Comparison of ENCODE assay signal across 9 cellular contexts in genomic region chr11:45885921-45886721, GRCh38. TPM values are rescaled to one million over a fixed set of nuclear protein-coding genes. Genes with fewer than 3 reads are reported as not detected.
DNase-seq lines count a peak whose midpoint lies in the region; ATAC-seq, FAIRE-seq and TF ChIP-seq lines count a peak whose summit lies in the region.
"Had no signal": no experiment of that assay in that cellular context is flagged by ENCODE, and none has a peak within 500 bp of the region (broad histone marks: within the 10 kb centered on the region; RNA-seq: fewer than 3 reads in every experiment).

No MANE protein-coding gene starts in this region.

- ATAC-seq in activated naive CD8-positive, alpha-beta T cell treated with anti-CD3 and anti-CD28 coated beads, Interleukin-2, amount 10 ng/mL, durations not matched to agents 7 days and 5 days (ENCODE audit: low read depth) = no peak
- ATAC-seq in upper lobe of left lung (ENCODE audit: low FRiP score in 2 of 2) (peak in 1 of 2 donors; percentile 12), HG02623 (IDR thresholded peaks at IDR 0.05; ENCODE audit: unreplicated experiment) (no peak), body of pancreas (no peak)

- no peak for DNase-seq in activated naive CD8-positive, alpha-beta T cell treated with anti-CD3 and anti-CD28 coated beads, Interleukin-2, amount 10 ng/mL, durations not matched to agents 7 days and 5 days
- DNase-seq in activated naive CD8-positive, alpha-beta T cell treated with anti-CD3 and anti-CD28 coated beads for 36 hours = no peak
- DNase-seq in astrocyte (ENCODE audit: low read depth) = no peak
- peak; percentile 46 for DNase-seq in left kidney (ENCODE audit: low read depth, low spot score)
- DNase-seq in upper lobe of left lung = peak in 1 of 2 donors; percentile 80
- no peak for DNase-seq in cerebellum (ENCODE audit: low spot score)
- no peak for DNase-seq in body of pancreas

- H3K36me3 Mint-ChIP-seq in activated naive CD8-positive, alpha-beta T cell treated with anti-CD3 and anti-CD28 coated beads, Interleukin-2, amount 10 ng/mL, durations not matched to agents 7 days and 5 days = no peaks in the 10 kb centered on the region
- H3K36me3 Mint-ChIP-seq in activated naive CD8-positive, alpha-beta T cell treated with anti-CD3 and anti-CD28 coated beads for 36 hours = peaks cover 6% of the 10 kb centered on the region
- H3K36me3 Mint-ChIP-seq in astrocyte (ENCODE audit: low read depth, unreplicated experiment) = peaks cover 13% of the 10 kb centered on the region

- TF ChIP-seq POLR2A in upper lobe of left lung (IDR thresholded peaks at IDR 0.05) (no peak), body of pancreas (IDR thresholded peaks at IDR 0.05) (no peak)

- peak overlapping the region; percentile 10 for H3K4me3 Mint-ChIP-seq in activated naive CD8-positive, alpha-beta T cell treated with anti-CD3 and anti-CD28 coated beads, Interleukin-2, amount 10 ng/mL, durations not matched to agents 7 days and 5 days
- no peak overlapping the region for H3K4me3 Mint-ChIP-seq in activated naive CD8-positive, alpha-beta T cell treated with anti-CD3 and anti-CD28 coated beads for 36 hours
- H3K4me3 Mint-ChIP-seq in astrocyte (ENCODE audit: unreplicated experiment) = peak overlapping the region; percentile 57

- H3K9ac ChIP-seq in astrocyte (ENCODE audit: low read length) = no peak overlapping the region

- no peak for FAIRE-seq in astrocyte (lab: Jason Lieb, UNC)

- H4K20me1 ChIP-seq in astrocyte (ENCODE audit: insufficient read depth, low read length) = peaks cover 29% of the 10 kb centered on the region

- H3K27me3 Mint-ChIP-seq in activated naive CD8-positive, alpha-beta T cell treated with anti-CD3 and anti-CD28 coated beads, Interleukin-2, amount 10 ng/mL, durations not matched to agents 7 days and 5 days = peaks cover 7% of the 10 kb centered on the region
- H3K27me3 Mint-ChIP-seq in activated naive CD8-positive, alpha-beta T cell treated with anti-CD3 and anti-CD28 coated beads for 36 hours = peaks cover 3% of the 10 kb centered on the region
- peaks cover 24% of the 10 kb centered on the region for H3K27me3 Mint-ChIP-seq in astrocyte (ENCODE audit: low read depth, unreplicated experiment)

- TF ChIP-seq CTCF in astrocyte (IDR thresholded peaks at IDR 0.05; ENCODE audit: insufficient read depth, low read depth, low read length) (no peak), upper lobe of left lung (IDR thresholded peaks at IDR 0.05) (no peak), body of pancreas (IDR thresholded peaks at IDR 0.05) (no peak)

- no peak overlapping the region for H3K27ac ChIP-seq in astrocyte (ENCODE audit: low read depth, low read length)
- no peak overlapping the region for H3K27ac ChIP-seq in upper lobe of left lung
- peak overlapping the region in 1 of 4 donors; percentile 24 for H3K27ac ChIP-seq in body of pancreas

- no peaks in the 10 kb centered on the region for H3K79me2 ChIP-seq in astrocyte (ENCODE audit: insufficient read depth, low read length)

- H3K27ac Mint-ChIP-seq in activated naive CD8-positive, alpha-beta T cell treated with anti-CD3 and anti-CD28 coated beads, Interleukin-2, amount 10 ng/mL, durations not matched to agents 7 days and 5 days = no peak overlapping the region
- no peak overlapping the region for H3K27ac Mint-ChIP-seq in activated naive CD8-positive, alpha-beta T cell treated with anti-CD3 and anti-CD28 coated beads for 36 hours
- H3K27ac Mint-ChIP-seq in astrocyte (ENCODE audit: unreplicated experiment) = no peak overlapping the region

- intact Hi-C loops in body of pancreas (cut with DNase I) = no loop called here

- H3K4me3 ChIP-seq in astrocyte (ENCODE audit: insufficient read depth, low read depth, low read length) (peak overlapping the region; percentile 48), upper lobe of left lung (peak overlapping the region in 3 of 4 donors; percentile 58 to 67 (median 61)), body of pancreas (peak overlapping the region in 1 of 2 donors; percentile 49)

- H3K27me3 ChIP-seq in astrocyte (ENCODE audit: insufficient read depth, low read length) = peaks cover 4% of the 10 kb centered on the region
- H3K27me3 ChIP-seq in upper lobe of left lung = peaks cover 0 to 5% (median 0%) of the 10 kb centered on the region in 4 donors
- no peaks in the 10 kb centered on the region for H3K27me3 ChIP-seq in body of pancreas

- no peaks in the 10 kb centered on the region for H3K9me3 Mint-ChIP-seq in activated naive CD8-positive, alpha-beta T cell treated with anti-CD3 and anti-CD28 coated beads, Interleukin-2, amount 10 ng/mL, durations not matched to agents 7 days and 5 days
- no peaks in the 10 kb centered on the region for H3K9me3 Mint-ChIP-seq in activated naive CD8-positive, alpha-beta T cell treated with anti-CD3 and anti-CD28 coated beads for 36 hours
- H3K9me3 Mint-ChIP-seq in astrocyte (ENCODE audit: unreplicated experiment) = no peaks in the 10 kb centered on the region

- H3K9me3 ChIP-seq in astrocyte (ENCODE audit: insufficient read depth, low read depth, low read length) = no peaks in the 10 kb centered on the region
- H3K9me3 ChIP-seq in upper lobe of left lung = no peaks in the 10 kb centered on the region
- H3K9me3 ChIP-seq in body of pancreas = no peaks in the 10 kb centered on the region

- H2AFZ ChIP-seq in astrocyte (ENCODE audit: low read depth, low read length) = peak overlapping the region; percentile 34

- no peak for TF ChIP-seq EP300 in upper lobe of left lung (IDR thresholded peaks at IDR 0.05)

- peaks cover 4% of the 10 kb centered on the region for H3K4me1 Mint-ChIP-seq in activated naive CD8-positive, alpha-beta T cell treated with anti-CD3 and anti-CD28 coated beads, Interleukin-2, amount 10 ng/mL, durations not matched to agents 7 days and 5 days
- H3K4me1 Mint-ChIP-seq in activated naive CD8-positive, alpha-beta T cell treated with anti-CD3 and anti-CD28 coated beads for 36 hours = peaks cover 7% of the 10 kb centered on the region
- H3K4me1 Mint-ChIP-seq in astrocyte (ENCODE audit: low read depth, unreplicated experiment) = peaks cover 11% of the 10 kb centered on the region

- WGBS in upper lobe of left lung, 2 donors = 31 to 40% methylated on average over 1 to 29 of the region's 43 CpGs
- 32 to 37% methylated on average over 9 to 29 of the region's 43 CpGs for WGBS in body of pancreas, 2 donors

- H3K36me3 ChIP-seq in astrocyte (ENCODE audit: insufficient read depth, low read length) (peaks cover under 1% of the 10 kb centered on the region), upper lobe of left lung (peaks cover 2 to 17% (median 15%) of the 10 kb centered on the region in 4 donors), body of pancreas (replicated peaks in 1 of 2; ENCODE audit: insufficient read depth in 1 of 2, low read depth in 2 of 2) (peaks cover 0 to 6% of the 10 kb centered on the region in 2 donors)

- POLR2A ChIA-PET in activated naive CD8-positive, alpha-beta T cell treated with anti-CD3 and anti-CD28 coated beads, Interleukin-2, amount 10 ng/mL, durations not matched to agents 7 days and 5 days (lab: Charles Lee) = no interaction called here

- peak overlapping the region; percentile 83 for H3K4me2 ChIP-seq in astrocyte (ENCODE audit: low read length)

- peaks cover 4% of the 10 kb centered on the region for H3K4me1 ChIP-seq in astrocyte (ENCODE audit: insufficient read depth, low read length)
- H3K4me1 ChIP-seq in upper lobe of left lung = peaks cover 5 to 12% (median 8%) of the 10 kb centered on the region in 4 donors
- peaks cover 11% of the 10 kb centered on the region for H3K4me1 ChIP-seq in body of pancreas

RNA-seq across cellular contexts. Expression of gene MAPK8IP1, which starts 0.7 kb away (rescaled TPM):
- under 1 TPM; 0.85 to 0.86 TPM for total RNA-seq in activated naive CD8-positive, alpha-beta T cell treated with anti-CD3 and anti-CD28 coated beads, Interleukin-2, amount 10 ng/mL, durations not matched to agents 7 days and 5 days
- under 1 TPM; 0.54 to 0.56 TPM for total RNA-seq in activated naive CD8-positive, alpha-beta T cell treated with anti-CD3 and anti-CD28 coated beads for 36 hours
- total RNA-seq in astrocyte = 13.3 and 14.7 TPM in 2 replicates
- 10 to 100 TPM in 1 of 6 donors, 1 to 10 TPM in 5; 2.1 to 16.0 (median 8.7) TPM for total RNA-seq in upper lobe of left lung
- total RNA-seq in cerebellum = 48.7 TPM
- 10 to 100 TPM; 23.7 to 32.4 TPM for total RNA-seq in body of pancreas

RNA-seq across cellular contexts. Expression of gene FREY1, which starts 20.9 kb away (rescaled TPM):
- total RNA-seq in activated naive CD8-positive, alpha-beta T cell treated with anti-CD3 and anti-CD28 coated beads, Interleukin-2, amount 10 ng/mL, durations not matched to agents 7 days and 5 days = 1 to 10 TPM; 3.9 TPM
- under 1 TPM; 0.60 to 0.80 TPM for total RNA-seq in activated naive CD8-positive, alpha-beta T cell treated with anti-CD3 and anti-CD28 coated beads for 36 hours
- total RNA-seq in astrocyte (0.79 and 1.5 TPM in 2 replicates), upper lobe of left lung (1 to 10 TPM in 3 of 6 donors, under 1 TPM in 1, not detected in 2; 0.60 to 3.2 (median 1.7) TPM), cerebellum (2.5 TPM), body of pancreas (1 to 10 TPM; 2.3 to 8.2 TPM)
- total RNA-seq: sciatic nerve had no signal

RNA-seq across cellular contexts. Expression of gene PEX16, which starts 31.6 kb away (rescaled TPM):
- total RNA-seq in activated naive CD8-positive, alpha-beta T cell treated with anti-CD3 and anti-CD28 coated beads, Interleukin-2, amount 10 ng/mL, durations not matched to agents 7 days and 5 days = 10 to 100 TPM; 49.4 to 61.5 TPM
- total RNA-seq in activated naive CD8-positive, alpha-beta T cell treated with anti-CD3 and anti-CD28 coated beads for 36 hours = 10 to 100 TPM; 34.8 to 43.5 TPM
- total RNA-seq in astrocyte = 25.8 and 25.9 TPM in 2 replicates
- total RNA-seq in upper lobe of left lung = 10 to 100 TPM; 22.9 to 43.0 (median 32.6) TPM
- 18.4 TPM for total RNA-seq in cerebellum
- 10 to 100 TPM; 29.1 to 41.5 TPM for total RNA-seq in body of pancreas

RNA-seq across cellular contexts. Expression of gene LARGE2, which starts 36.3 kb away (rescaled TPM):
- 1 to 10 TPM; 2.5 to 2.7 TPM for total RNA-seq in activated naive CD8-positive, alpha-beta T cell treated with anti-CD3 and anti-CD28 coated beads, Interleukin-2, amount 10 ng/mL, durations not matched to agents 7 days and 5 days
- total RNA-seq in activated naive CD8-positive, alpha-beta T cell treated with anti-CD3 and anti-CD28 coated beads for 36 hours = 1 to 10 TPM; 1.2 to 1.5 TPM
- total RNA-seq in astrocyte = 0.36 and 1.1 TPM in 2 replicates
- 10 to 100 TPM in 1 of 6 donors, 1 to 10 TPM in 5; 4.3 to 10.6 (median 7.1) TPM for total RNA-seq in upper lobe of left lung
- total RNA-seq in cerebellum = not detected
- total RNA-seq in body of pancreas = 10 to 100 TPM; 12.2 to 14.5 TPM

RNA-seq across cellular contexts. Expression of gene CRY2, which starts 38.8 kb away (rescaled TPM):
- total RNA-seq in activated naive CD8-positive, alpha-beta T cell treated with anti-CD3 and anti-CD28 coated beads, Interleukin-2, amount 10 ng/mL, durations not matched to agents 7 days and 5 days = 10 to 100 TPM; 32.4 to 36.9 TPM
- 10 to 100 TPM; 10.6 to 14.7 TPM for total RNA-seq in activated naive CD8-positive, alpha-beta T cell treated with anti-CD3 and anti-CD28 coated beads for 36 hours
- total RNA-seq in astrocyte (14.4 and 16.9 TPM in 2 replicates), upper lobe of left lung (100 to 1,000 TPM in 1 of 6 donors, 10 to 100 TPM in 5; 51.1 to 103 (median 63.2) TPM), cerebellum (32.5 TPM), body of pancreas (10 to 100 TPM; 24.6 to 65.9 TPM)
